ENCODE assay signal across 16 cellular contexts in genomic region chr10:42769653-42770052, GRCh38. TPM values are rescaled to one million over a fixed set of nuclear protein-coding genes. Genes with fewer than 3 reads are reported as not detected.
DNase-seq lines count a peak whose midpoint lies in the region; ATAC-seq, FAIRE-seq and TF ChIP-seq lines count a peak whose summit lies in the region.
"Had no signal": no experiment of that assay in that cellular context is flagged by ENCODE, and none has a peak within 500 bp of the region (broad histone marks: within the 10 kb centered on the region; RNA-seq: fewer than 3 reads in every experiment).

No MANE protein-coding gene starts in this region.

- H3K4me3 ChIP-seq in breast epithelium (no peak overlapping the region), MG63 (no peak overlapping the region), Karpas-422 (ENCODE audit: low read length) (no peak overlapping the region)
- H3K4me3 ChIP-seq: heart right ventricle, SK-N-MC, upper lobe of right lung had no signal

- TF ChIP-seq POLR2A in breast epithelium (IDR thresholded peaks at IDR 0.05), result no peak

- no peaks in the 10 kb centered on the region for H3K9me2 ChIP-seq in Karpas-422 (replicated peaks; ENCODE audit: insufficient read depth, low read length)

- TF ChIP-seq CTCF in breast epithelium (IDR thresholded peaks at IDR 0.05) (no peak), VCaP (conservative IDR thresholded peaks at IDR 0.05) (no peak)

- peak; percentile 93 to 99 for DNase-seq in T47D (ENCODE audit: low read depth in 1 of 2, low spot score in 1 of 2)
- DNase-seq in breast epithelium (ENCODE audit: low spot score in 2 of 2), result no peak
- peak; percentile 47 for DNase-seq in MG63
- peak; percentile 79 for DNase-seq in urothelium cell line (ENCODE audit: low spot score)
- DNase-seq in activated CD4-positive, alpha-beta T cell treated with anti-CD3 and anti-CD28 coated beads for 48 hours, result no peak
- DNase-seq in Karpas-422, result no peak
- DNase-seq: activated naive CD8-positive, alpha-beta T cell treated with anti-CD3 and anti-CD28 coated beads, Interleukin-2, amount 50 U/mL, for 24 hours; AML-193; heart right ventricle; NCI-H524; stimulated activated CD4-positive, alpha-beta T cell treated with anti-CD3 and anti-CD28 coated beads, Interleukin-1b, Interleukin-23, amount 100 ng/mL, for 48 hours; upper lobe of right lung had no signal

- intact Hi-C loops in breast epithelium (cut with DNase I; ENCODE audit: low total_unique reads), result no loop called here

- no peaks in the 10 kb centered on the region for H3K79me2 ChIP-seq in Karpas-422 (ENCODE audit: low read length)

- H3K36me3 ChIP-seq in breast epithelium, result no peaks in the 10 kb centered on the region
- H3K36me3 ChIP-seq in MG63, result no peaks in the 10 kb centered on the region
- H3K36me3 ChIP-seq in Karpas-422 (ENCODE audit: insufficient read depth, low read length), result no peaks in the 10 kb centered on the region
- H3K36me3 ChIP-seq: heart right ventricle, upper lobe of right lung had no signal

- H3K9ac ChIP-seq in Karpas-422 (ENCODE audit: low read length), result no peak overlapping the region

- no peak for ATAC-seq in HG03442 (IDR thresholded peaks at IDR 0.05; ENCODE audit: unreplicated experiment)
- ATAC-seq: activated naive CD8-positive, alpha-beta T cell treated with anti-CD3 and anti-CD28 coated beads, Interleukin-2, amount 50 U/mL, for 24 hours; heart right ventricle; upper lobe of right lung had no signal

- H3K27me3 ChIP-seq in breast epithelium (no peaks in the 10 kb centered on the region), MG63 (no peaks in the 10 kb centered on the region), Karpas-422 (ENCODE audit: low read length) (no peaks in the 10 kb centered on the region)

- H4K20me1 ChIP-seq in Karpas-422 (ENCODE audit: insufficient read depth, low read depth, low read length), result no peaks in the 10 kb centered on the region

- peaks cover 3 to 18% of the 10 kb centered on the region in 2 donors for H3K9me3 ChIP-seq in breast epithelium
- H3K9me3 ChIP-seq in MG63, result no peaks in the 10 kb centered on the region
- no peaks in the 10 kb centered on the region for H3K9me3 ChIP-seq in Karpas-422 (ENCODE audit: low read length)
- H3K9me3 ChIP-seq: upper lobe of right lung had no signal

- H3K27ac ChIP-seq in breast epithelium (no peak overlapping the region), VCaP (peak overlapping the region; percentile 59), Karpas-422 (ENCODE audit: low read length) (no peak overlapping the region)
- H3K27ac ChIP-seq: heart right ventricle, SK-N-MC, upper lobe of right lung had no signal

- in situ Hi-C loops in T47D (cut with HindIII; ENCODE audit: low pct_unique_long_range_greater_than_20kb, low sequenced_read_pairs), result no loop called here

- no peak overlapping the region for H2AFZ ChIP-seq in Karpas-422 (ENCODE audit: low read length)

- H3K4me1 ChIP-seq in breast epithelium, result no peaks in the 10 kb centered on the region
- H3K4me1 ChIP-seq in Karpas-422 (ENCODE audit: low read length), result no peaks in the 10 kb centered on the region
- H3K4me1 ChIP-seq: heart right ventricle, upper lobe of right lung had no signal

- FAIRE-seq in urothelium cell line (lab: Jason Lieb, UNC), result peak; percentile 95
- FAIRE-seq: GM12891 had no signal

- H3K4me2 ChIP-seq in Karpas-422 (ENCODE audit: low read depth, low read length, poor library complexity, severe bottlenecking), result no peak overlapping the region

RNA-seq across cellular contexts. Expression of gene BMS1, which starts 12.9 kb away (rescaled TPM):
- total RNA-seq in breast epithelium, result 10 to 100 TPM; 12.6 to 18.4 (median 17.3) TPM
- total RNA-seq in MG63 (2014; rRNA removed; shearing (Covaris generic); ENCODE audit: low replicate concordance), result 20.6 and 22.0 TPM in 2 replicates
- 9.7 and 12.1 TPM in 2 replicates for total RNA-seq in Karpas-422 (2014; rRNA removed; shearing (Covaris generic); ENCODE audit: low replicate concordance)

Comparison
In these comparisons a context has a peak if more than half of its experiments do, and no peak if none do; other contexts are left out.
1. DNase-seq: peak in T47D (2 of 2), MG63 (single experiment) and urothelium cell line (single experiment); none in breast epithelium (0 of 2), activated CD4-positive, alpha-beta T cell treated with anti-CD3 and anti-CD28 coated beads for 48 hours (single experiment) and Karpas-422 (single experiment).